ENCODE assay signal across 1 cellular context in the genomic region with DNA sequence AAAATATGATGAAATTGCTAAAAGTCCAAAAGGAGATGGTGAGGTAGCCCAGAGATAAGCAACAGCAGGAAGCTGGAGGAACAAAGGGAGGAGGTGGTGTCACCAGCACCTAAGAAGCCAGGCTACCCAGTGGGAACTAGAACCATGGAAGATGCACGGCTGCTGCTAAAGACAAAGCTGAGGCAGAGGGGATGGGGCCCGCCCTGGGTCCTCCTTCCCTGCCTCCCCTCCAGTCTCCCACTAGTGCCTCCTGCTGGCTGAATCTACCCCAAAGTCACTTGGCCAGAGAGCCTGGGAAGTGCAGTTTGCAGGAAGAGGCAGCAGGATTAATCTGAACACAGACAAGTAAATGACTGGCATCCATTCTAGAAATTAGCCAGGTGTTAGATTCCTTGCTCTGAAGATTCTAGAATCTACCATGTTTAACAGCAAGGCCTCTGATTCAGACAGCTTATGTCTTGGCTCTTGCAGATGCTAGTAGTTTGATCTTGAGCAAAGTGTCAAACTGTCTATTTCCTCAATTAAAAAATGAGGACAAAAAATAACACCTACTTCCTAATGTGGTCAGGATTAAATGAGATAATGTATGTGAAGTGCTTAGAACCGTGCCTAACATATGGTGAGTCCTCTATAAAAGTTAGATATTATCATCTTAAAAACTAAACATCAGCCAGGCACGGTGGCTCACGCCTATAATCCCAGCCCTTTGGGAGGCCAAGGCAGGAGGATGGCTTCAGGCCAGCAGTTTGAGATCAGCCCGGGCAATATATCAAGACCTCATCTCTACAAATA.
TF ChIP-seq lines count a peak whose summit lies in the region.

No MANE protein-coding gene starts in this region.

TF ChIP-seq in GM23338, 12 proteins besides CTCF, POLR2A, EP300 and RAD21 (continued from another document):
- TF ChIP-seq, protein P1, sequence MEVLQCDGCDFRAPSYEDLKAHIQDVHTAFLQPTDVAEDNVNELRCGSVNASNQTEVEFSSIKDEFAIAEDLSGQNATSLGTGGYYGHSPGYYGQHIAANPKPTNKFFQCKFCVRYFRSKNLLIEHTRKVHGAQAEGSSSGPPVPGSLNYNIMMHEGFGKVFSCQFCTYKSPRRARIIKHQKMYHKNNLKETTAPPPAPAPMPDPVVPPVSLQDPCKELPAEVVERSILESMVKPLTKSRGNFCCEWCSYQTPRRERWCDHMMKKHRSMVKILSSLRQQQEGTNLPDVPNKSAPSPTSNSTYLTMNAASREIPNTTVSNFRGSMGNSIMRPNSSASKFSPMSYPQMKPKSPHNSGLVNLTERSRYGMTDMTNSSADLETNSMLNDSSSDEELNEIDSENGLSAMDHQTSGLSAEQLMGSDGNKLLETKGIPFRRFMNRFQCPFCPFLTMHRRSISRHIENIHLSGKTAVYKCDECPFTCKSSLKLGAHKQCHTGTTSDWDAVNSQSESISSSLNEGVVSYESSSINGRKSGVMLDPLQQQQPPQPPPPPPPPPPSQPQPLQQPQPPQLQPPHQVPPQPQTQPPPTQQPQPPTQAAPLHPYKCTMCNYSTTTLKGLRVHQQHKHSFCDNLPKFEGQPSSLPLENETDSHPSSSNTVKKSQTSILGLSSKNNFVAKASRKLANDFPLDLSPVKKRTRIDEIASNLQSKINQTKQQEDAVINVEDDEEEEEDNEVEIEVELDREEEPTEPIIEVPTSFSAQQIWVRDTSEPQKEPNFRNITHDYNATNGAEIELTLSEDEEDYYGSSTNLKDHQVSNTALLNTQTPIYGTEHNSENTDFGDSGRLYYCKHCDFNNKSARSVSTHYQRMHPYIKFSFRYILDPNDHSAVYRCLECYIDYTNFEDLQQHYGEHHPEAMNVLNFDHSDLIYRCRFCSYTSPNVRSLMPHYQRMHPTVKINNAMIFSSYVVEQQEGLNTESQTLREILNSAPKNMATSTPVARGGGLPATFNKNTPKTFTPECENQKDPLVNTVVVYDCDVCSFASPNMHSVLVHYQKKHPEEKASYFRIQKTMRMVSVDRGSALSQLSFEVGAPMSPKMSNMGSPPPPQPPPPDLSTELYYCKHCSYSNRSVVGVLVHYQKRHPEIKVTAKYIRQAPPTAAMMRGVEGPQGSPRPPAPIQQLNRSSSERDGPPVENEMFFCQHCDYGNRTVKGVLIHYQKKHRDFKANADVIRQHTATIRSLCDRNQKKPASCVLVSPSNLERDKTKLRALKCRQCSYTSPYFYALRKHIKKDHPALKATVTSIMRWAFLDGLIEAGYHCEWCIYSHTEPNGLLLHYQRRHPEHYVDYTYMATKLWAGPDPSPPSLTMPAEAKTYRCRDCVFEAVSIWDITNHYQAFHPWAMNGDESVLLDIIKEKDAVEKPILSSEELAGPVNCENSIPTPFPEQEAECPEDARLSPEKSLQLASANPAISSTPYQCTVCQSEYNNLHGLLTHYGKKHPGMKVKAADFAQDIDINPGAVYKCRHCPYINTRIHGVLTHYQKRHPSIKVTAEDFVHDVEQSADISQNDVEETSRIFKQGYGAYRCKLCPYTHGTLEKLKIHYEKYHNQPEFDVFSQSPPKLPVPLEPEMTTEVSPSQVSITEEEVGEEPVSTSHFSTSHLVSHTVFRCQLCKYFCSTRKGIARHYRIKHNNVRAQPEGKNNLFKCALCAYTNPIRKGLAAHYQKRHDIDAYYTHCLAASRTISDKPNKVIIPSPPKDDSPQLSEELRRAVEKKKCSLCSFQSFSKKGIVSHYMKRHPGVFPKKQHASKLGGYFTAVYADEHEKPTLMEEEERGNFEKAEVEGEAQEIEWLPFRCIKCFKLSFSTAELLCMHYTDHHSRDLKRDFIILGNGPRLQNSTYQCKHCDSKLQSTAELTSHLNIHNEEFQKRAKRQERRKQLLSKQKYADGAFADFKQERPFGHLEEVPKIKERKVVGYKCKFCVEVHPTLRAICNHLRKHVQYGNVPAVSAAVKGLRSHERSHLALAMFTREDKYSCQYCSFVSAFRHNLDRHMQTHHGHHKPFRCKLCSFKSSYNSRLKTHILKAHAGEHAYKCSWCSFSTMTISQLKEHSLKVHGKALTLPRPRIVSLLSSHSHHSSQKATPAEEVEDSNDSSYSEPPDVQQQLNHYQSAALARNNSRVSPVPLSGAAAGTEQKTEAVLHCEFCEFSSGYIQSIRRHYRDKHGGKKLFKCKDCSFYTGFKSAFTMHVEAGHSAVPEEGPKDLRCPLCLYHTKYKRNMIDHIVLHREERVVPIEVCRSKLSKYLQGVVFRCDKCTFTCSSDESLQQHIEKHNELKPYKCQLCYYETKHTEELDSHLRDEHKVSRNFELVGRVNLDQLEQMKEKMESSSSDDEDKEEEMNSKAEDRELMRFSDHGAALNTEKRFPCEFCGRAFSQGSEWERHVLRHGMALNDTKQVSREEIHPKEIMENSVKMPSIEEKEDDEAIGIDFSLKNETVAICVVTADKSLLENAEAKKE (CRISPR knock-in tag; IDR thresholded peaks at IDR 0.05): no peak
- TF ChIP-seq, protein P2, sequence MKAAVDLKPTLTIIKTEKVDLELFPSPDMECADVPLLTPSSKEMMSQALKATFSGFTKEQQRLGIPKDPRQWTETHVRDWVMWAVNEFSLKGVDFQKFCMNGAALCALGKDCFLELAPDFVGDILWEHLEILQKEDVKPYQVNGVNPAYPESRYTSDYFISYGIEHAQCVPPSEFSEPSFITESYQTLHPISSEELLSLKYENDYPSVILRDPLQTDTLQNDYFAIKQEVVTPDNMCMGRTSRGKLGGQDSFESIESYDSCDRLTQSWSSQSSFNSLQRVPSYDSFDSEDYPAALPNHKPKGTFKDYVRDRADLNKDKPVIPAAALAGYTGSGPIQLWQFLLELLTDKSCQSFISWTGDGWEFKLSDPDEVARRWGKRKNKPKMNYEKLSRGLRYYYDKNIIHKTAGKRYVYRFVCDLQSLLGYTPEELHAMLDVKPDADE (IDR thresholded peaks at IDR 0.05): no peak
- no peak for TF ChIP-seq JUNB (IDR thresholded peaks at IDR 0.05; ENCODE audit: unreplicated experiment)
